Comparison of ENCODE assay signal across 9 cellular contexts in genomic region chr17:2174471-2175293, GRCh38.
DNase-seq lines count a peak whose midpoint lies in the region; ATAC-seq and TF ChIP-seq lines count a peak whose summit lies in the region.
"Had no signal": no experiment of that assay in that cellular context is flagged by ENCODE, and none has a peak within 500 bp of the region (broad histone marks: within the 10 kb centered on the region; RNA-seq: fewer than 3 reads in every experiment).

No MANE protein-coding gene starts in this region.

- H3K4me1 ChIP-seq in upper lobe of left lung (peaks cover 77 to 84% (median 80%) of the 10 kb centered on the region in 4 donors), PC-3 (ENCODE audit: insufficient read depth, low read length) (peaks cover 15% of the 10 kb centered on the region)

- H3K27ac ChIP-seq in upper lobe of left lung (peak overlapping the region; percentile 80 to 85 (median 82)), PC-3 (ENCODE audit: low read length) (no peak overlapping the region)
- H3K27ac ChIP-seq: C4-2B had no signal

- no peak overlapping the region for H2AFZ ChIP-seq in PC-3 (ENCODE audit: low read length)

- H3K79me2 ChIP-seq in PC-3 (ENCODE audit: low read length), result no peaks in the 10 kb centered on the region

- peaks cover 0 to 6% (median 0%) of the 10 kb centered on the region in 4 donors for H3K36me3 ChIP-seq in upper lobe of left lung
- no peaks in the 10 kb centered on the region for H3K36me3 ChIP-seq in PC-3 (ENCODE audit: low read depth, low read length)

- intact Hi-C loops in activated CD4-positive, alpha-beta T cell treated with anti-CD3 and anti-CD28 coated beads for 36 hours (cut with DNase I, micrococcal nuclease), result loop anchor here in 1 of 2 experiments (5.0 kb wide), 1 partner anchor 117 kb away; the partner anchor contains the start of gene HIC1
- intact Hi-C loops in PC-3 (cut with micrococcal nuclease), result loop anchor here (10.0 kb wide), 1 partner anchor 90 kb away; no protein-coding TSS in a partner anchor

- POLR2A ChIA-PET in activated CD4-positive, alpha-beta T cell treated with anti-CD3 and anti-CD28 coated beads, Interleukin-2, amount 10 ng/mL, durations not matched to agents 7 days and 5 days (lab: Charles Lee), result no interaction called here
- POLR2A ChIA-PET in activated CD4-positive, alpha-beta T cell treated with anti-CD3 and anti-CD28 coated beads for 36 hours (lab: Charles Lee), result no interaction called here
- POLR2A ChIA-PET in PC-3 (lab: Charles Lee; ENCODE audit: unreplicated experiment), result interaction anchor here (0.7 kb wide), 1 partner anchor 50 kb away, joined by 5 read pairs; no protein-coding TSS in a partner anchor

- BruUV-seq in PC-3 (replicated peaks; lab: Mats Ljungman, UMichigan), result no TSS peak

- H3K9me3 ChIP-seq in upper lobe of left lung (no peaks in the 10 kb centered on the region), PC-3 (ENCODE audit: low read length) (no peaks in the 10 kb centered on the region)

- no peak overlapping the region for H3K4me3 ChIP-seq in upper lobe of left lung
- no peak overlapping the region for H3K4me3 ChIP-seq in PC-3 (ENCODE audit: low read length)

- peaks cover 33% of the 10 kb centered on the region for H3K36me3 Mint-ChIP-seq in activated CD4-positive, alpha-beta T cell treated with anti-CD3 and anti-CD28 coated beads, Interleukin-2, amount 10 ng/mL, durations not matched to agents 7 days and 5 days (ENCODE audit: low read depth)
- peaks cover 8% of the 10 kb centered on the region for H3K36me3 Mint-ChIP-seq in activated CD4-positive, alpha-beta T cell treated with anti-CD3 and anti-CD28 coated beads for 36 hours (ENCODE audit: low read depth)

- H3K27ac Mint-ChIP-seq in activated CD4-positive, alpha-beta T cell treated with anti-CD3 and anti-CD28 coated beads, Interleukin-2, amount 10 ng/mL, durations not matched to agents 7 days and 5 days, result peak overlapping the region; percentile 13
- no peak overlapping the region for H3K27ac Mint-ChIP-seq in activated CD4-positive, alpha-beta T cell treated with anti-CD3 and anti-CD28 coated beads for 36 hours

- no peaks in the 10 kb centered on the region for H4K20me1 ChIP-seq in PC-3 (ENCODE audit: low read length)

- no peak overlapping the region for H3K4me3 Mint-ChIP-seq in activated CD4-positive, alpha-beta T cell treated with anti-CD3 and anti-CD28 coated beads, Interleukin-2, amount 10 ng/mL, durations not matched to agents 7 days and 5 days
- H3K4me3 Mint-ChIP-seq in activated CD4-positive, alpha-beta T cell treated with anti-CD3 and anti-CD28 coated beads for 36 hours, result no peak overlapping the region

- H3K9me2 ChIP-seq in PC-3 (replicated peaks; ENCODE audit: low read length), result no peaks in the 10 kb centered on the region

- peaks cover 36% of the 10 kb centered on the region for H3K4me1 Mint-ChIP-seq in activated CD4-positive, alpha-beta T cell treated with anti-CD3 and anti-CD28 coated beads, Interleukin-2, amount 10 ng/mL, durations not matched to agents 7 days and 5 days
- no peaks in the 10 kb centered on the region for H3K4me1 Mint-ChIP-seq in activated CD4-positive, alpha-beta T cell treated with anti-CD3 and anti-CD28 coated beads for 36 hours

- CTCF ChIA-PET in activated CD4-positive, alpha-beta T cell treated with anti-CD3 and anti-CD28 coated beads, Interleukin-2, amount 10 ng/mL, durations not matched to agents 7 days and 5 days (lab: Charles Lee), result interaction anchor here (0.7 to 1.4 kb wide), 4 partner anchors 9 to 241 kb away, joined by 3 to 6 read pairs (median 4); no protein-coding TSS in a partner anchor
- CTCF ChIA-PET in activated CD4-positive, alpha-beta T cell treated with anti-CD3 and anti-CD28 coated beads for 36 hours (lab: Charles Lee), result no interaction called here
- CTCF ChIA-PET in PC-3 (lab: Charles Lee), result no interaction called here

- WGBS in upper lobe of left lung, 2 donors, result 28 to 33% methylated on average over 24 of the region's 24 CpGs

- peak in 1 of 4 donors; percentile 38 for TF ChIP-seq EP300 in upper lobe of left lung (IDR thresholded peaks at IDR 0.05)

- TF ChIP-seq CTCF in upper lobe of left lung (IDR thresholded peaks at IDR 0.05) (peak in 1 of 6 experiments; percentile 39), PC-3 (conservative IDR thresholded peaks at IDR 0.05; ENCODE audit: low read depth, low read length) (no peak)

- H3F3A ChIP-seq in PC-3 (ENCODE audit: low read length, unreplicated experiment), result no peaks in the 10 kb centered on the region

- no peaks in the 10 kb centered on the region for H3K27me3 ChIP-seq in upper lobe of left lung
- no peaks in the 10 kb centered on the region for H3K27me3 ChIP-seq in PC-3 (ENCODE audit: low read length)

- H3K9me3 Mint-ChIP-seq in activated CD4-positive, alpha-beta T cell treated with anti-CD3 and anti-CD28 coated beads, Interleukin-2, amount 10 ng/mL, durations not matched to agents 7 days and 5 days, result no peaks in the 10 kb centered on the region
- no peaks in the 10 kb centered on the region for H3K9me3 Mint-ChIP-seq in activated CD4-positive, alpha-beta T cell treated with anti-CD3 and anti-CD28 coated beads for 36 hours (ENCODE audit: low read depth)

- H3K27me3 Mint-ChIP-seq in activated CD4-positive, alpha-beta T cell treated with anti-CD3 and anti-CD28 coated beads, Interleukin-2, amount 10 ng/mL, durations not matched to agents 7 days and 5 days, result no peaks in the 10 kb centered on the region
- H3K27me3 Mint-ChIP-seq in activated CD4-positive, alpha-beta T cell treated with anti-CD3 and anti-CD28 coated beads for 36 hours, result no peaks in the 10 kb centered on the region

- H3K9ac ChIP-seq in PC-3 (ENCODE audit: low read length), result no peak overlapping the region

- H3K4me2 ChIP-seq in PC-3 (ENCODE audit: low read length), result no peak overlapping the region

- ATAC-seq in upper lobe of left lung (ENCODE audit: low FRiP score in 2 of 2) (peak; percentile 43 to 68), PC-3 (no peak)
- ATAC-seq in activated CD4-positive, alpha-beta T cell treated with anti-CD3 and anti-CD28 coated beads for 36 hours, result no peak

- DNase-seq in activated CD4-positive, alpha-beta T cell treated with anti-CD3 and anti-CD28 coated beads, Interleukin-2, amount 10 ng/mL, durations not matched to agents 7 days and 5 days, result no peak
- no peak for DNase-seq in activated CD4-positive, alpha-beta T cell treated with anti-CD3 and anti-CD28 coated beads for 48 hours
- DNase-seq in dermis microvascular lymphatic vessel endothelial cell (ENCODE audit: low read depth in 2 of 2), result peak; percentile 95 to 98
- DNase-seq in lung microvascular endothelial cell (ENCODE audit: low read depth in 2 of 2), result peak; percentile 96 to 99
- peak; percentile 50 to 51 for DNase-seq in upper lobe of left lung
- DNase-seq in D341Med (ENCODE audit: low spot score), result no peak
- no peak for DNase-seq in activated CD4-positive, alpha-beta T cell treated with anti-CD3 and anti-CD28 coated beads for 36 hours
- DNase-seq in PC-3, result no peak

- peak in 1 of 4 donors; percentile 17 for TF ChIP-seq POLR2A in upper lobe of left lung (IDR thresholded peaks at IDR 0.05)

Comparison
In these comparisons a context has a peak if more than half of its experiments do, and no peak if none do; other contexts are left out.
1. DNase-seq: peak in dermis microvascular lymphatic vessel endothelial cell (2 of 2), lung microvascular endothelial cell (2 of 2) and upper lobe of left lung (2 of 2); none in activated CD4-positive, alpha-beta T cell treated with anti-CD3 and anti-CD28 coated beads, Interleukin-2, amount 10 ng/mL, durations not matched to agents 7 days and 5 days (single experiment), activated CD4-positive, alpha-beta T cell treated with anti-CD3 and anti-CD28 coated beads for 48 hours (single experiment), D341Med (single experiment), activated CD4-positive, alpha-beta T cell treated with anti-CD3 and anti-CD28 coated beads for 36 hours (single experiment) and PC-3 (single experiment).
2. ATAC-seq: peak in upper lobe of left lung (2 of 2); none in activated CD4-positive, alpha-beta T cell treated with anti-CD3 and anti-CD28 coated beads for 36 hours (single experiment) and PC-3 (single experiment).